ENCODE assay signal across 27 cellular contexts in genomic region chr7:22277375-22277774, GRCh38.
"Had no signal": no experiment of that assay in that cellular context is flagged by ENCODE, and none has a peak within 500 bp of the region (broad histone marks: within the 10 kb centered on the region; RNA-seq: fewer than 3 reads in every experiment).

No MANE protein-coding gene starts in this region.

- H3K9me3 ChIP-seq: adrenal gland had no signal

- H3K36me3 Mint-ChIP-seq: activated naive CD8-positive, alpha-beta T cell treated with anti-CD3 and anti-CD28 coated beads, Interleukin-2, amount 10 ng/mL, durations not matched to agents 7 days and 5 days; T-cell had no signal

- H3K4me3 Mint-ChIP-seq: activated CD4-positive, alpha-beta T cell treated with anti-CD3 and anti-CD28 coated beads for 36 hours; activated CD8-positive, alpha-beta T cell treated with anti-CD3 and anti-CD28 coated beads, Interleukin-2, amount 10 ng/mL, durations not matched to agents 7 days and 5 days; activated naive CD8-positive, alpha-beta T cell treated with anti-CD3 and anti-CD28 coated beads, Interleukin-2, amount 10 ng/mL, durations not matched to agents 7 days and 5 days; T-cell had no signal

- H3K4me1 Mint-ChIP-seq: activated CD4-positive, alpha-beta T cell treated with anti-CD3 and anti-CD28 coated beads for 36 hours; activated naive CD8-positive, alpha-beta T cell treated with anti-CD3 and anti-CD28 coated beads, Interleukin-2, amount 10 ng/mL, durations not matched to agents 7 days and 5 days; T-cell had no signal

- H3K4me1 ChIP-seq: adrenal gland had no signal

- H3K4me3 ChIP-seq: adrenal gland, SK-N-MC had no signal

- FAIRE-seq: TTC549 had no signal

- H3K27ac ChIP-seq: adrenal gland, SK-N-MC had no signal

- H3K27me3 ChIP-seq: adrenal gland had no signal

- H3K27ac Mint-ChIP-seq: activated CD4-positive, alpha-beta T cell treated with anti-CD3 and anti-CD28 coated beads for 36 hours; activated CD8-positive, alpha-beta T cell treated with anti-CD3 and anti-CD28 coated beads, Interleukin-2, amount 10 ng/mL, durations not matched to agents 7 days and 5 days; activated naive CD8-positive, alpha-beta T cell treated with anti-CD3 and anti-CD28 coated beads, Interleukin-2, amount 10 ng/mL, durations not matched to agents 7 days and 5 days; T-cell had no signal

- H3K9me3 Mint-ChIP-seq: T-cell had no signal

- H3K27me3 Mint-ChIP-seq: activated CD4-positive, alpha-beta T cell treated with anti-CD3 and anti-CD28 coated beads for 36 hours had no signal

- ATAC-seq: activated CD4-positive, alpha-beta T cell treated with anti-CD3 and anti-CD28 coated beads for 36 hours; activated CD8-positive, alpha-beta T cell treated with anti-CD3 and anti-CD28 coated beads, Interleukin-2, amount 10 ng/mL, durations not matched to agents 7 days and 5 days; Panc1; Right ventricle myocardium inferior; T-cell had no signal

- H3K36me3 ChIP-seq: adrenal gland had no signal

- DNase-seq: activated CD4-positive, alpha-beta T cell treated with anti-CD3 and anti-CD28 coated beads for 36 hours; activated CD8-positive, alpha-beta memory T cell treated with anti-CD3 and anti-CD28 coated beads, Interleukin-2, amount 50 U/mL, for 48 hours; activated CD8-positive, alpha-beta T cell treated with anti-CD3 and anti-CD28 coated beads, Interleukin-2, amount 10 ng/mL, durations not matched to agents 7 days and 5 days; activated naive CD4-positive, alpha-beta T cell treated with anti-CD3 and anti-CD28 coated beads, Interleukin-2, amount 50 U/mL, for 16 hours; activated naive CD8-positive, alpha-beta T cell treated with anti-CD3 and anti-CD28 coated beads, Interleukin-2, amount 10 ng/mL, durations not matched to agents 7 days and 5 days; activated T-cell treated with anti-CD3 and anti-CD28 coated beads, Interleukin-2, amount 50 U/mL, for 1 hour; adrenal gland; anterior cingulate cortex; cerebellar nuclear complex; NCI-H1105 treated with DMSO at 0.1 percent for 48 hours; NCI-H1436 treated with DMSO at 0.1 percent for 48 hours; NCI-H187; NCI-H2081; NCI-H2227 treated with DMSO at 0.1 percent for 48 hours; NCI-H446 treated with DMSO at 0.1 percent for 48 hours; NCI-H524 treated with DMSO at 0.1 percent for 48 hours; NCI-H748 treated with DMSO at 0.1 percent for 48 hours; NK-92 treated with Interleukin-12 subunit alpha and Interleukin-12 subunit beta, amount 100 ng/mL, for 24 hours; OCI-M1; RPMI8226; T-cell; T-helper 2 cell; T1000 had no signal
